8 cellular contexts compared by ENCODE assay signal in the genomic region with DNA sequence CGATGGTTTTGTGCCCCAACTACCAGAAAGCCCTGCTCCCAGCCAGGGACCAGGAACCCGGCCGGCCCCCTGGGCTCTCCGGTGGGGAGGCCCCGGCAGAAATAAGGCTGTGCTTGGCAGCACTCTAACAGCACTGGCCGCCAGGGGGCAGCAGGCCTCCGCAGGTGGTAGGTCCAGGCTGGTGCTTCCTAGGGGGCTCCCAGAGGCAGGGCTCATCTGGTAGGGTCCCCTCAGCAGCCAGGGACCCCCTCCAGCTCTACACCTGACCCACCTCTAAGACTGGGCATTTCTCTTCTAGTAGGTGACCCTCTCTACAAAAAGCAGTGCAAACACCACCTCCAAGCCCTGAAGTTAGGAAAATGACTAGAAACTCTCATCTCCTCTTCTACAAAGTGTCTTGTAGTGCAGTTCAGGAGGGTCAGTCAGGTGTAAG.
DNase-seq lines count a peak whose midpoint lies in the region; ATAC-seq lines count a peak whose summit lies in the region.

No MANE protein-coding gene starts in this region.

- 1 to 2% methylated on average over 7 of the region's 7 CpGs for WGBS in esophagus, 2 donors

- H3K4me1 ChIP-seq in BLaER1 (peaks cover 75% of the 10 kb centered on the region), esophagus (ENCODE audit: control insufficient read depth in 2 of 2, insufficient read depth in 2 of 2, low read length in 1 of 2) (peaks cover 3 to 12% of the 10 kb centered on the region in 2 donors)

- peak overlapping the region; percentile 81 for H3K4me2 ChIP-seq in BLaER1

- no peak overlapping the region for H3K4me3 Mint-ChIP-seq in natural killer cell treated with Interleukin-12 subunit alpha and Interleukin-12 subunit beta and Interleukin-15 and Interleukin-18, amount 100 ng/mL, for 72 hours

- H3K27me3 ChIP-seq in BLaER1 = no peaks in the 10 kb centered on the region
- H3K27me3 ChIP-seq in esophagus (ENCODE audit: control insufficient read depth in 1 of 2, insufficient read depth in 2 of 2, low read length in 2 of 2) = no peaks in the 10 kb centered on the region

- H4K20me1 ChIP-seq in BLaER1 = peaks cover 17% of the 10 kb centered on the region; the same call in 1 of the 2 replicates

- H3K4me3 ChIP-seq in BLaER1 = no peak overlapping the region
- no peak overlapping the region for H3K4me3 ChIP-seq in esophagus (ENCODE audit: low read depth in 1 of 2, low read length in 2 of 2)

- DNase-seq in NOMO-1 treated with dmso at 0.1 percent for 144 hours (lab: John Stamatoyannopoulos, UW; ENCODE audit: unreplicated experiment) = peak; percentile 39
- peak; percentile 74 for DNase-seq in activated T-cell treated with anti-CD3 and anti-CD28 coated beads for 4 hours
- peak; percentile 86 for DNase-seq in natural killer cell treated with Interleukin-12 subunit alpha and Interleukin-12 subunit beta and Interleukin-15 and Interleukin-18, amount 100 ng/mL, for 72 hours (ENCODE audit: low spot score)
- peak; percentile 75 for DNase-seq in stimulated activated naive CD4-positive, alpha-beta T cell treated with Interleukin-2 at 50 U/mL for 16 hours (lab: John Stamatoyannopoulos, UW)

- ATAC-seq in GM19025 (IDR thresholded peaks at IDR 0.05; ENCODE audit: low read depth, unreplicated experiment) (peak; percentile 67), HG03354 (IDR thresholded peaks at IDR 0.05; ENCODE audit: poor library complexity, severe bottlenecking, unreplicated experiment) (peak; percentile 81)
- peak; percentile 83 to 89 for ATAC-seq in natural killer cell treated with Interleukin-12 subunit alpha and Interleukin-12 subunit beta and Interleukin-15 and Interleukin-18, amount 100 ng/mL, for 72 hours

- no peaks in the 10 kb centered on the region for H3K9me3 ChIP-seq in BLaER1
- no peaks in the 10 kb centered on the region for H3K9me3 ChIP-seq in esophagus (ENCODE audit: control insufficient read depth in 2 of 2, insufficient read depth in 1 of 2, low read depth in 1 of 2, low read length in 1 of 2)

- H3K36me3 Mint-ChIP-seq in natural killer cell treated with Interleukin-12 subunit alpha and Interleukin-12 subunit beta and Interleukin-15 and Interleukin-18, amount 100 ng/mL, for 72 hours = no peaks in the 10 kb centered on the region

- H3K27ac Mint-ChIP-seq in natural killer cell treated with Interleukin-12 subunit alpha and Interleukin-12 subunit beta and Interleukin-15 and Interleukin-18, amount 100 ng/mL, for 72 hours = peak overlapping the region in 1 of 2 donors; percentile 28

- peaks cover 16 to 19% of the 10 kb centered on the region in 2 donors for H3K4me1 Mint-ChIP-seq in natural killer cell treated with Interleukin-12 subunit alpha and Interleukin-12 subunit beta and Interleukin-15 and Interleukin-18, amount 100 ng/mL, for 72 hours (ENCODE audit: low read depth in 2 of 2)

- no peaks in the 10 kb centered on the region for H3K9me3 Mint-ChIP-seq in natural killer cell treated with Interleukin-12 subunit alpha and Interleukin-12 subunit beta and Interleukin-15 and Interleukin-18, amount 100 ng/mL, for 72 hours

- H3K27ac ChIP-seq in BLaER1 = no peak overlapping the region
- H3K27ac ChIP-seq in esophagus (ENCODE audit: low read depth in 2 of 2, low read length in 1 of 2) = peak overlapping the region; percentile 24 to 72

- no peaks in the 10 kb centered on the region for H3K27me3 Mint-ChIP-seq in natural killer cell treated with Interleukin-12 subunit alpha and Interleukin-12 subunit beta and Interleukin-15 and Interleukin-18, amount 100 ng/mL, for 72 hours

- H3K36me3 ChIP-seq in BLaER1 (peaks cover 52% of the 10 kb centered on the region), esophagus (ENCODE audit: control insufficient read depth in 2 of 2, insufficient read depth in 2 of 2, low read length in 1 of 2) (peaks cover 3 to 24% of the 10 kb centered on the region in 2 donors)

- H3K9ac ChIP-seq in BLaER1 = no peak overlapping the region
